Comparison of ENCODE assay signal across 1 cellular context in the genomic region with DNA sequence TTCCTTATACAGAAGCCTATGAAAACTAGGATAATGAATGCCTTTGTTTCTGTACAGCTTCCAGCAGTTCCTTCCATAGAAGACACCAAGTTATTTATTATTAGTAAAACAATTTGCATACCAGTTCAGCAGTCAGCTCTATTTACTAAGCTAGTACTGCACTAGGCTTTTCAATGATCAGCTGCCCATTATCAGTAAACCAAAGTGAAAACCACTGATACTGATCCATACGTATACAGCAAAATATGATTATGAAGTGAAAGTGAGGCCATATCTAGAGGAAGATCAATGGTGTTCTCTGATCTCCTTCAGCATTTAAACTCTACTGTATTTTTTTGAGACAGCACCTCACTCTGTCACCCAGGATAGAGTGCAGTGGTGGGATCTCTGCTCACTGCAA.
TF ChIP-seq lines count a peak whose summit lies in the region.

No MANE protein-coding gene starts in this region.

TF ChIP-seq in GM12878, 131 proteins besides CTCF, POLR2A, EP300 and RAD21 (continued from another document):
- TF ChIP-seq, protein P1, sequence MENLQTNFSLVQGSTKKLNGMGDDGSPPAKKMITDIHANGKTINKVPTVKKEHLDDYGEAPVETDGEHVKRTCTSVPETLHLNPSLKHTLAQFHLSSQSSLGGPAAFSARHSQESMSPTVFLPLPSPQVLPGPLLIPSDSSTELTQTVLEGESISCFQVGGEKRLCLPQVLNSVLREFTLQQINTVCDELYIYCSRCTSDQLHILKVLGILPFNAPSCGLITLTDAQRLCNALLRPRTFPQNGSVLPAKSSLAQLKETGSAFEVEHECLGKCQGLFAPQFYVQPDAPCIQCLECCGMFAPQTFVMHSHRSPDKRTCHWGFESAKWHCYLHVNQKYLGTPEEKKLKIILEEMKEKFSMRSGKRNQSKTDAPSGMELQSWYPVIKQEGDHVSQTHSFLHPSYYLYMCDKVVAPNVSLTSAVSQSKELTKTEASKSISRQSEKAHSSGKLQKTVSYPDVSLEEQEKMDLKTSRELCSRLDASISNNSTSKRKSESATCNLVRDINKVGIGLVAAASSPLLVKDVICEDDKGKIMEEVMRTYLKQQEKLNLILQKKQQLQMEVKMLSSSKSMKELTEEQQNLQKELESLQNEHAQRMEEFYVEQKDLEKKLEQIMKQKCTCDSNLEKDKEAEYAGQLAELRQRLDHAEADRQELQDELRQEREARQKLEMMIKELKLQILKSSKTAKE (IDR thresholded peaks at IDR 0.05; ENCODE audit: low read depth, poor library complexity, severe bottlenecking): no peak
- no peak for TF ChIP-seq SMARCA5 (IDR thresholded peaks at IDR 0.05)
- no peak for TF ChIP-seq BMI1 (IDR thresholded peaks at IDR 0.05; ENCODE audit: borderline replicate concordance)
- TF ChIP-seq, protein P2, sequence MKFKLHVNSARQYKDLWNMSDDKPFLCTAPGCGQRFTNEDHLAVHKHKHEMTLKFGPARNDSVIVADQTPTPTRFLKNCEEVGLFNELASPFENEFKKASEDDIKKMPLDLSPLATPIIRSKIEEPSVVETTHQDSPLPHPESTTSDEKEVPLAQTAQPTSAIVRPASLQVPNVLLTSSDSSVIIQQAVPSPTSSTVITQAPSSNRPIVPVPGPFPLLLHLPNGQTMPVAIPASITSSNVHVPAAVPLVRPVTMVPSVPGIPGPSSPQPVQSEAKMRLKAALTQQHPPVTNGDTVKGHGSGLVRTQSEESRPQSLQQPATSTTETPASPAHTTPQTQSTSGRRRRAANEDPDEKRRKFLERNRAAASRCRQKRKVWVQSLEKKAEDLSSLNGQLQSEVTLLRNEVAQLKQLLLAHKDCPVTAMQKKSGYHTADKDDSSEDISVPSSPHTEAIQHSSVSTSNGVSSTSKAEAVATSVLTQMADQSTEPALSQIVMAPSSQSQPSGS (IDR thresholded peaks at IDR 0.05; ENCODE audit: low read length): no peak
- TF ChIP-seq, protein P3, sequence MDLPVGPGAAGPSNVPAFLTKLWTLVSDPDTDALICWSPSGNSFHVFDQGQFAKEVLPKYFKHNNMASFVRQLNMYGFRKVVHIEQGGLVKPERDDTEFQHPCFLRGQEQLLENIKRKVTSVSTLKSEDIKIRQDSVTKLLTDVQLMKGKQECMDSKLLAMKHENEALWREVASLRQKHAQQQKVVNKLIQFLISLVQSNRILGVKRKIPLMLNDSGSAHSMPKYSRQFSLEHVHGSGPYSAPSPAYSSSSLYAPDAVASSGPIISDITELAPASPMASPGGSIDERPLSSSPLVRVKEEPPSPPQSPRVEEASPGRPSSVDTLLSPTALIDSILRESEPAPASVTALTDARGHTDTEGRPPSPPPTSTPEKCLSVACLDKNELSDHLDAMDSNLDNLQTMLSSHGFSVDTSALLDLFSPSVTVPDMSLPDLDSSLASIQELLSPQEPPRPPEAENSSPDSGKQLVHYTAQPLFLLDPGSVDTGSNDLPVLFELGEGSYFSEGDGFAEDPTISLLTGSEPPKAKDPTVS (IDR thresholded peaks at IDR 0.05; ENCODE audit: low read depth, low read length): no peak
- no peak for TF ChIP-seq CHD2 (IDR thresholded peaks at IDR 0.05; ENCODE audit: borderline replicate concordance, low read depth, low read length)
- TF ChIP-seq TCF7 (IDR thresholded peaks at IDR 0.05; ENCODE audit: borderline replicate concordance): no peak
- TF ChIP-seq GATAD2B (conservative IDR thresholded peaks at IDR 0.05; ENCODE audit: low read depth): no peak
- TF ChIP-seq E2F8 (IDR thresholded peaks at IDR 0.05; ENCODE audit: low read depth, partially characterized antibody): no peak
- TF ChIP-seq EZH2 (IDR thresholded peaks at IDR 0.05; ENCODE audit: borderline replicate concordance, control insufficient read depth, low read depth, low read length): no peak
- TF ChIP-seq E4F1 (IDR thresholded peaks at IDR 0.05; ENCODE audit: borderline replicate concordance, partially characterized antibody): no peak
- TF ChIP-seq CBX3 (IDR thresholded peaks at IDR 0.05; ENCODE audit: borderline replicate concordance, low read depth): no peak
